Comparison of ENCODE assay signal across 8 cellular contexts in genomic region chr1:177913762-177914540, GRCh38. TPM values are rescaled to one million over a fixed set of nuclear protein-coding genes. Genes with fewer than 3 reads are reported as not detected.
A peak's percentile ranks its signal among the peaks of the same experiment; 100 is the strongest.
DNase-seq lines count a peak whose midpoint lies in the region; FAIRE-seq and TF ChIP-seq lines count a peak whose summit lies in the region.
"Had no signal": no experiment of that assay in that cellular context is flagged by ENCODE, and none has a peak within 500 bp of the region (broad histone marks: within the 10 kb centered on the region; RNA-seq: fewer than 3 reads in every experiment).

No MANE protein-coding gene starts in this region.

- TF ChIP-seq POLR2A in H54 (IDR thresholded peaks at IDR 0.05; ENCODE audit: low read depth, low read length): no peak

- peaks cover 5% of the 10 kb centered on the region for H3K27me3 Mint-ChIP-seq in endothelial cell (ENCODE audit: unreplicated experiment)

- no peak overlapping the region for H3K27ac Mint-ChIP-seq in endothelial cell (ENCODE audit: unreplicated experiment)

- no peak for FAIRE-seq in H54 (lab: Jason Lieb, UNC)

- H3K9me3 Mint-ChIP-seq in endothelial cell (ENCODE audit: unreplicated experiment): no peaks in the 10 kb centered on the region

- TF ChIP-seq CTCF in GM12875 (IDR thresholded peaks at IDR 0.05; ENCODE audit: borderline replicate concordance, insufficient read depth, low read depth, low read length) (peak; percentile 29; the same call in 1 of the 2 replicates), endothelial cell (IDR thresholded peaks at IDR 0.05; ENCODE audit: unreplicated experiment) (no peak)

- H3K4me1 Mint-ChIP-seq in endothelial cell (ENCODE audit: unreplicated experiment): no peaks in the 10 kb centered on the region

- no peaks in the 10 kb centered on the region for H3K36me3 Mint-ChIP-seq in endothelial cell (ENCODE audit: low read depth, unreplicated experiment)

- DNase-seq in NCI-H510A treated with DMSO at 0.1 percent for 48 hours (lab: John Stamatoyannopoulos, UW) (peak; percentile 36), endothelial cell (ENCODE audit: low spot score) (peak; percentile 44), renal cortical epithelial cell (ENCODE audit: low read depth) (peak; percentile 28), ureter (ENCODE audit: low spot score) (no peak), H54 (ENCODE audit: insufficient read length, low spot score) (no peak)
- DNase-seq in effector CD4-positive, alpha-beta T cell: no peak
- DNase-seq: trophoblast cell had no signal

- no peak overlapping the region for H3K4me3 ChIP-seq in GM12875 (ENCODE audit: low read depth, low read length)

- H3K4me3 Mint-ChIP-seq in endothelial cell (ENCODE audit: unreplicated experiment): no peak overlapping the region

RNA-seq across cellular contexts. Expression of gene SEC16B, which starts 55.9 kb away (rescaled TPM):
- total RNA-seq in endothelial cell (ENCODE audit: unreplicated experiment) (0.49 TPM), renal cortical epithelial cell (0.35 and 1.2 TPM in 2 replicates), ureter (2.6 TPM)

Comparison
In these comparisons a context has a peak if more than half of its experiments do, and no peak if none do; other contexts are left out.
1. DNase-seq: peak in NCI-H510A treated with DMSO at 0.1 percent for 48 hours (single experiment), endothelial cell (single experiment) and renal cortical epithelial cell (single experiment); none in ureter (single experiment), H54 (single experiment) and effector CD4-positive, alpha-beta T cell (single experiment).